16 cellular contexts compared by ENCODE assay signal in genomic region chr11:120574881-120575280, GRCh38.
A peak's percentile ranks its signal among the peaks of the same experiment; 100 is the strongest.
DNase-seq lines count a peak whose midpoint lies in the region; ATAC-seq, FAIRE-seq and TF ChIP-seq lines count a peak whose summit lies in the region.
"Had no signal": no experiment of that assay in that cellular context is flagged by ENCODE, and none has a peak within 500 bp of the region (broad histone marks: within the 10 kb centered on the region; RNA-seq: fewer than 3 reads in every experiment).

No MANE protein-coding gene starts in this region.

- H3K56ac ChIP-seq in H1 (replicated peaks; ENCODE audit: insufficient read length, low read depth, low read length) (no peak overlapping the region), mesendoderm (ENCODE audit: low read length) (no peak overlapping the region)

- no peak for FAIRE-seq in H1 (lab: Jason Lieb, UNC)
- FAIRE-seq: GM12892, HepG2 had no signal

- no peak overlapping the region for H3K27ac ChIP-seq in H1 (ENCODE audit: low read depth, low read length)
- no peak overlapping the region for H3K27ac ChIP-seq in mesendoderm (ENCODE audit: low read depth, low read length)
- no peak overlapping the region for H3K27ac ChIP-seq in GM23248
- no peak overlapping the region for H3K27ac ChIP-seq in coronary artery
- H3K27ac ChIP-seq: BLaER1 had no signal

- no peak overlapping the region for H4K91ac ChIP-seq in H1 (replicated peaks; ENCODE audit: insufficient read length, low read length)

- no peak overlapping the region for H2BK5ac ChIP-seq in H1 (ENCODE audit: low read depth, low read length)
- no peak overlapping the region for H2BK5ac ChIP-seq in mesendoderm (ENCODE audit: low read length)

- H3K18ac ChIP-seq in H1 (ENCODE audit: extremely low read depth, low read length) (no peak overlapping the region), mesendoderm (ENCODE audit: low read length) (no peak overlapping the region)

- peak overlapping the region; percentile 39; the same call in 1 of the 2 replicates for H2BK12ac ChIP-seq in H1 (ENCODE audit: low read depth, low read length)

- peak; percentile 27 for DNase-seq in cardiac septum (ENCODE audit: low spot score)
- DNase-seq in Right ventricle myocardium superior = no peak
- DNase-seq in H1 (ENCODE audit: low read depth in 1 of 2, low spot score in 2 of 2) = no peak
- peak; percentile 90 for DNase-seq in mesendoderm
- no peak for DNase-seq in GM23248
- no peak for DNase-seq in NCI-H2107 (lab: John Stamatoyannopoulos, UW)
- no peak for DNase-seq in coronary artery (ENCODE audit: low spot score)
- DNase-seq in OCI-M2 (lab: John Stamatoyannopoulos, UW; ENCODE audit: unreplicated experiment) = no peak
- DNase-seq: 8988T; CD4-positive, alpha-beta memory T cell; DND-41; GDM1 had no signal

- 91% methylated on average over 8 of the region's 8 CpGs; no CpG with 5 or more reads in 1 of the 2 experiments for WGBS in H1 (ENCODE audit: extremely low coverage in 1 of 2, insufficient coverage in 1 of 2, insufficient read length in 1 of 2, insufficient replicate concordance in 2 of 2, low coverage in 1 of 2, low lambda C conversion rate in 2 of 2, missing lambda C conversion rate in 1 of 2), 2 experiments
- WGBS in mesendoderm (ENCODE audit: extremely low coverage, insufficient coverage, low lambda C conversion rate) = no CpG with 5 or more reads among the region's 8 CpGs
- WGBS in GM23248 (ENCODE audit: low coverage in 1 of 2, low lambda C conversion rate in 2 of 2, missing lambda C conversion rate in 2 of 2), 2 experiments = 67 to 74% methylated on average over 8 of the region's 8 CpGs

- no peaks in the 10 kb centered on the region for H3F3A ChIP-seq in GM23248 (ENCODE audit: insufficient read depth)

- H2BK15ac ChIP-seq in H1 (ENCODE audit: low read length) (no peak overlapping the region), mesendoderm (replicated peaks; ENCODE audit: low read depth) (no peak overlapping the region)

- CTCF ChIA-PET in H1 (lab: Charles Lee; ENCODE audit: partially characterized antibody) = interaction anchor here (0.7 to 2.6 kb wide), 5 partner anchors 9 to 64 kb away, joined by 3 to 7 read pairs (median 4); no protein-coding TSS in a partner anchor

- H4K5ac ChIP-seq in H1 (ENCODE audit: insufficient read length, low read depth, low read length) (no peak overlapping the region), mesendoderm (ENCODE audit: low read length) (no peak overlapping the region)

- TF ChIP-seq POLR2A in H1 (IDR thresholded peaks at IDR 0.05; ENCODE audit: control extremely low read depth in 1 of 2, low read depth in 2 of 2, low read length in 2 of 2) = no peak

- no peak for TF ChIP-seq EP300 in H1 (IDR thresholded peaks at IDR 0.05; ENCODE audit: borderline replicate concordance in 1 of 2, low read depth in 2 of 2, low read length in 2 of 2)

- H3K79me1 ChIP-seq in H1 (ENCODE audit: low read depth, low read length) (no peaks in the 10 kb centered on the region), mesendoderm (ENCODE audit: low read length) (no peaks in the 10 kb centered on the region)

- H2BK120ac ChIP-seq in H1 (replicated peaks; ENCODE audit: low read depth, low read length) (no peak overlapping the region), mesendoderm (ENCODE audit: low read depth, low read length) (no peak overlapping the region)

- no peaks in the 10 kb centered on the region for H3K9me2 ChIP-seq in GM23248 (ENCODE audit: insufficient read depth)

- H3K4me3 ChIP-seq in H1 (ENCODE audit: extremely low read depth in 1 of 4, insufficient read depth in 2 of 4, low read depth in 3 of 4, low read length in 4 of 4) (no peak overlapping the region), mesendoderm (ENCODE audit: low read length) (no peak overlapping the region), GM23248 (no peak overlapping the region), coronary artery (no peak overlapping the region)
- H3K4me3 ChIP-seq: BLaER1, HAP-1 had no signal

- H3K36me3 ChIP-seq in H1 (ENCODE audit: control insufficient read depth in 2 of 4, insufficient read depth in 4 of 4, low read length in 3 of 4) (no peaks in the 10 kb centered on the region), mesendoderm (ENCODE audit: control insufficient read depth, insufficient read depth, low read length) (no peaks in the 10 kb centered on the region), GM23248 (ENCODE audit: low read depth) (no peaks in the 10 kb centered on the region)
- H3K36me3 ChIP-seq: BLaER1, HAP-1 had no signal

- H2BK20ac ChIP-seq in H1 (ENCODE audit: low read length) = no peak overlapping the region

- no peak overlapping the region for H3K14ac ChIP-seq in H1 (ENCODE audit: insufficient read length)

- H4K20me1 ChIP-seq in H1 (replicated peaks in 1 of 2; ENCODE audit: control insufficient read depth in 1 of 2, insufficient read depth in 2 of 2, low read length in 2 of 2) (no peaks in the 10 kb centered on the region), GM23248 (ENCODE audit: insufficient read depth) (no peaks in the 10 kb centered on the region)
- H4K20me1 ChIP-seq: BLaER1 had no signal

- TF ChIP-seq CTCF in H1 (IDR thresholded peaks at IDR 0.05; ENCODE audit: control extremely low read depth in 1 of 3, insufficient read depth in 1 of 3, low read depth in 1 of 3, low read length in 3 of 3) (no peak), coronary artery (IDR thresholded peaks at IDR 0.05) (no peak)

- no peak overlapping the region for H4K8ac ChIP-seq in H1 (ENCODE audit: extremely low read depth, insufficient read depth, low read length)
- no peak overlapping the region for H4K8ac ChIP-seq in mesendoderm (ENCODE audit: low read depth, low read length)

- H3K23me2 ChIP-seq in H1 (ENCODE audit: low read depth, low read length) = 0 out of 2 replicates have a peak, but pooled peaks cover 2% of the 10 kb centered on the region

- H3K23ac ChIP-seq in H1 (ENCODE audit: insufficient read length) = no peak overlapping the region
- no peak overlapping the region for H3K23ac ChIP-seq in mesendoderm (ENCODE audit: low read length)

- no peak for ATAC-seq in Right ventricle myocardium superior (ENCODE audit: poor library complexity)
- ATAC-seq: HepG2 had no signal

- in situ Hi-C loops in GM23248 (cut with MboI) = no loop called here

- TF ChIP-seq RAD21 in H1 (IDR thresholded peaks at IDR 0.05 in 1 of 2, conservative IDR thresholded peaks at IDR 0.05 in 1 of 2; ENCODE audit: low read depth in 2 of 2, low read length in 2 of 2) = no peak

- H3K4me1 ChIP-seq in H1 (replicated peaks in 1 of 4; ENCODE audit: control insufficient read depth in 3 of 4, insufficient read depth in 4 of 4, low read length in 3 of 4) = peaks cover 0 to 4% (median 2%) of the 10 kb centered on the region in 4 experiments; a peak in 3 of 7 replicates
- H3K4me1 ChIP-seq in mesendoderm (ENCODE audit: control insufficient read depth, low read depth, low read length) = peaks cover 4% of the 10 kb centered on the region
- H3K4me1 ChIP-seq in GM23248 (ENCODE audit: insufficient read depth) = no peaks in the 10 kb centered on the region
- H3K4me1 ChIP-seq: BLaER1 had no signal

- POLR2A ChIA-PET in H1 (lab: Charles Lee; ENCODE audit: partially characterized antibody) = interaction anchor here (2.4 kb wide), 1 partner anchor 11 kb away, joined by 8 read pairs; no protein-coding TSS in a partner anchor

- H3K9me3 ChIP-seq in H1 (ENCODE audit: insufficient read depth in 2 of 2, low read depth in 1 of 2, low read length in 1 of 2) (no peaks in the 10 kb centered on the region), GM23248 (ENCODE audit: low read depth) (no peaks in the 10 kb centered on the region)
- H3K9me3 ChIP-seq: BLaER1, HAP-1 had no signal

- H3K27me3 ChIP-seq in H1 (replicated peaks in 1 of 4; ENCODE audit: control insufficient read depth in 3 of 4, extremely low read depth in 1 of 4, insufficient read depth in 3 of 4, low read length in 3 of 4) (no peaks in the 10 kb centered on the region; a peak in 2 of 7 replicates), mesendoderm (ENCODE audit: insufficient read depth, low read length, poor library complexity) (no peaks in the 10 kb centered on the region), GM23248 (replicated peaks; ENCODE audit: insufficient read depth) (peaks cover 38% of the 10 kb centered on the region)
- H3K27me3 ChIP-seq: BLaER1 had no signal

- H3K9ac ChIP-seq in H1 (replicated peaks in 1 of 4; ENCODE audit: extremely low read depth in 1 of 4, low read depth in 3 of 4, low read length in 3 of 4) = no peak overlapping the region
- no peak overlapping the region for H3K9ac ChIP-seq in mesendoderm (ENCODE audit: low read length)
- H3K9ac ChIP-seq in GM23248 = no peak overlapping the region
- H3K9ac ChIP-seq: BLaER1 had no signal

- intact Hi-C loops in cardiac septum (cut with DNase I) = no loop called here
- intact Hi-C loops in Right ventricle myocardium superior (cut with DNase I) = no loop called here

- no peaks in the 10 kb centered on the region for H3K79me2 ChIP-seq in H1 (ENCODE audit: control insufficient read depth in 1 of 2, insufficient read depth in 2 of 2, low read length in 2 of 2)
- H3K79me2 ChIP-seq in mesendoderm (ENCODE audit: control insufficient read depth, insufficient read depth, low read length) = no peaks in the 10 kb centered on the region
- no peaks in the 10 kb centered on the region for H3K79me2 ChIP-seq in GM23248 (ENCODE audit: insufficient read depth)

- H2AFZ ChIP-seq in H1 (ENCODE audit: low read length) (no peak overlapping the region), GM23248 (no peak overlapping the region)

- H3K4me2 ChIP-seq in H1 (ENCODE audit: insufficient read depth in 1 of 2, low read depth in 2 of 2, low read length in 2 of 2) (no peak overlapping the region), mesendoderm (ENCODE audit: low read length) (no peak overlapping the region), GM23248 (ENCODE audit: unreplicated experiment) (no peak overlapping the region)
- H3K4me2 ChIP-seq: BLaER1 had no signal

- H3K4ac ChIP-seq in H1 (replicated peaks; ENCODE audit: insufficient read length, low read depth, low read length) = no peak overlapping the region
- H3K4ac ChIP-seq in mesendoderm (ENCODE audit: low read depth, low read length) = no peak overlapping the region

- no peak overlapping the region for H2AK5ac ChIP-seq in H1 (ENCODE audit: low read depth, low read length)
- H2AK5ac ChIP-seq in mesendoderm (ENCODE audit: low read length) = no peak overlapping the region

TF ChIP-seq in H1, 55 proteins besides CTCF, POLR2A, EP300 and RAD21 (continues in another document):
- TF ChIP-seq CREB1 (IDR thresholded peaks at IDR 0.05) (no peak), GABPA (IDR thresholded peaks at IDR 0.05; ENCODE audit: borderline replicate concordance, insufficient read depth, low read length) (no peak), SP2 (IDR thresholded peaks at IDR 0.05; ENCODE audit: low read length) (no peak), EZH2 (IDR thresholded peaks at IDR 0.05; ENCODE audit: low read depth, low read length, severe bottlenecking) (no peak), CHD1 (IDR thresholded peaks at IDR 0.05; ENCODE audit: low read depth, low read length) (no peak), JUND (IDR thresholded peaks at IDR 0.05; ENCODE audit: low read length) (no peak), NANOG (IDR thresholded peaks at IDR 0.05; ENCODE audit: insufficient read depth, low read depth, low read length, poor library complexity, severe bottlenecking) (no peak), BRCA1 (IDR thresholded peaks at IDR 0.05; ENCODE audit: low read depth, low read length) (no peak), CBX5 (IDR thresholded peaks at IDR 0.05; ENCODE audit: low read depth, low read length) (no peak), PHF8 (conservative IDR thresholded peaks at IDR 0.05; ENCODE audit: low read depth, low read length) (no peak)

Comparison
In these comparisons a context has a peak if more than half of its experiments do, and no peak if none do; other contexts are left out.
1. DNase-seq: peak in cardiac septum (single experiment) and mesendoderm (single experiment); none in Right ventricle myocardium superior (single experiment), H1 (0 of 2), GM23248 (single experiment), NCI-H2107 (single experiment), coronary artery (single experiment) and OCI-M2 (single experiment).